9 cellular contexts compared by ENCODE assay signal in genomic region chr15:74428442-74428787, GRCh38. TPM values are rescaled to one million over a fixed set of nuclear protein-coding genes. Genes with fewer than 3 reads are reported as not detected.
A peak's percentile ranks its signal among the peaks of the same experiment; 100 is the strongest.
DNase-seq lines count a peak whose midpoint lies in the region; ATAC-seq and TF ChIP-seq lines count a peak whose summit lies in the region.
"Had no signal": no experiment of that assay in that cellular context is flagged by ENCODE, and none has a peak within 500 bp of the region (broad histone marks: within the 10 kb centered on the region; RNA-seq: fewer than 3 reads in every experiment).

No MANE protein-coding gene starts in this region.

- no peaks in the 10 kb centered on the region for H3K27me3 Mint-ChIP-seq in activated B cell treated with CpG ODN at 0.5 μM for 24 hours
- H3K27me3 Mint-ChIP-seq in nephron progenitor cell (ENCODE audit: low read depth, poor library complexity) = peaks cover 15% of the 10 kb centered on the region

- H3K9ac ChIP-seq in MM.1S (ENCODE audit: low read length) = no peak overlapping the region

- H3K79me2 ChIP-seq in MM.1S (ENCODE audit: low read length) = peaks cover 74% of the 10 kb centered on the region

- H3K4me2 ChIP-seq in MM.1S (ENCODE audit: low read depth, low read length) = no peak overlapping the region

- H3K27ac ChIP-seq in MM.1S (ENCODE audit: low read length) = no peak overlapping the region

- POLR2A ChIA-PET in activated B cell treated with CpG ODN at 0.5 μM for 24 hours (lab: Charles Lee) = interaction anchor here (0.5 to 12.1 kb wide), 6 partner anchors 23 to 666 kb away, joined by 3 to 214 read pairs (median 8); no protein-coding TSS in a partner anchor

- no peak overlapping the region for H2AFZ ChIP-seq in MM.1S (ENCODE audit: low read length)

- no peak for TF ChIP-seq CTCF in GM12865 (IDR thresholded peaks at IDR 0.05; ENCODE audit: insufficient read depth, low read depth, low read length, missing control alignments)
- TF ChIP-seq CTCF in GM20000 (IDR thresholded peaks at IDR 0.05; ENCODE audit: extremely low read depth, missing control alignments) = no peak
- TF ChIP-seq CTCF in activated B cell treated with CpG ODN at 0.5 μM for 24 hours (IDR thresholded peaks at IDR 0.05) = no peak
- TF ChIP-seq CTCF in nephron progenitor cell (IDR thresholded peaks at IDR 0.05) = no peak
- no peak for TF ChIP-seq CTCF in MM.1S (IDR thresholded peaks at IDR 0.05; ENCODE audit: low read length)

- H3K36me3 ChIP-seq in MM.1S (replicated peaks; ENCODE audit: insufficient read depth, low read length) = no peaks in the 10 kb centered on the region
- H3K36me3 ChIP-seq: gastroesophageal sphincter had no signal

- intact Hi-C loops in activated B cell treated with CpG ODN at 0.5 μM for 24 hours (cut with micrococcal nuclease) = no loop called here

- H3K9me3 Mint-ChIP-seq in activated B cell treated with CpG ODN at 0.5 μM for 24 hours (no peaks in the 10 kb centered on the region), nephron progenitor cell (no peaks in the 10 kb centered on the region)

- no peaks in the 10 kb centered on the region for H3F3A ChIP-seq in MM.1S (ENCODE audit: insufficient read depth, low read length)

- H3K4me1 ChIP-seq in MM.1S (ENCODE audit: low read length) = 0 out of 2 replicates have a peak, but pooled peaks cover 8% of the 10 kb centered on the region

- H3K4me3 ChIP-seq in GM12865 (ENCODE audit: low read depth, low read length) (peak overlapping the region; percentile 91), MM.1S (ENCODE audit: low read length) (no peak overlapping the region)
- H3K4me3 ChIP-seq: gastroesophageal sphincter had no signal

- peak overlapping the region; percentile 84 for H3K27ac Mint-ChIP-seq in activated B cell treated with CpG ODN at 0.5 μM for 24 hours
- peak overlapping the region; percentile 62 for H3K27ac Mint-ChIP-seq in nephron progenitor cell

- ATAC-seq in activated B cell treated with CpG ODN at 0.5 μM for 24 hours (ENCODE audit: low read depth) = peak; percentile 29
- ATAC-seq in GM21360 (IDR thresholded peaks at IDR 0.05; ENCODE audit: unreplicated experiment) = no peak
- no peak for ATAC-seq in GM19035 (IDR thresholded peaks at IDR 0.05; ENCODE audit: unreplicated experiment)
- ATAC-seq: gastroesophageal sphincter had no signal

- peaks cover 92% of the 10 kb centered on the region for H3K4me1 Mint-ChIP-seq in activated B cell treated with CpG ODN at 0.5 μM for 24 hours
- peaks cover 84% of the 10 kb centered on the region for H3K4me1 Mint-ChIP-seq in nephron progenitor cell

- H3K27me3 ChIP-seq in MM.1S (replicated peaks; ENCODE audit: insufficient read depth, low read length) = no peaks in the 10 kb centered on the region

- peaks cover 84% of the 10 kb centered on the region for H3K36me3 Mint-ChIP-seq in activated B cell treated with CpG ODN at 0.5 μM for 24 hours (ENCODE audit: low read depth)
- H3K36me3 Mint-ChIP-seq in nephron progenitor cell (ENCODE audit: low read depth) = peaks cover 4% of the 10 kb centered on the region

- CTCF ChIA-PET in activated B cell treated with CpG ODN at 0.5 μM for 24 hours (lab: Charles Lee) = interaction anchor here (1.1 to 17.7 kb wide), 3 partner anchors 11 to 48 kb away, joined by 3 to 403 read pairs (median 9); no protein-coding TSS in a partner anchor

- H3K9me3 ChIP-seq in MM.1S (replicated peaks; ENCODE audit: insufficient read depth, low read length) = no peaks in the 10 kb centered on the region
- H3K9me3 ChIP-seq: gastroesophageal sphincter had no signal

- no peaks in the 10 kb centered on the region for H3K9me2 ChIP-seq in MM.1S (replicated peaks; ENCODE audit: insufficient read depth, low read length)

- H3K4me3 Mint-ChIP-seq in activated B cell treated with CpG ODN at 0.5 μM for 24 hours = peak overlapping the region; percentile 96
- no peak overlapping the region for H3K4me3 Mint-ChIP-seq in nephron progenitor cell

- peak; percentile 57 for DNase-seq in GM12865 (ENCODE audit: low read depth)
- peak; percentile 62 for DNase-seq in GM20000 (ENCODE audit: low spot score)
- no peak for DNase-seq in activated B cell treated with CpG ODN at 0.5 μM for 24 hours
- DNase-seq in nephron progenitor cell = no peak
- DNase-seq in MM.1S = no peak
- no peak for DNase-seq in AML-193 (lab: John Stamatoyannopoulos, UW)

- no peaks in the 10 kb centered on the region for H4K20me1 ChIP-seq in MM.1S (ENCODE audit: insufficient read depth, low read length)

RNA-seq across cellular contexts. Expression of gene SEMA7A, which starts 5.3 kb away (rescaled TPM):
- 159 and 178 TPM in 2 replicates for total RNA-seq in activated B cell treated with CpG ODN at 0.5 μM for 24 hours

RNA-seq across cellular contexts. Expression of gene UBL7, which starts 32.5 kb away (rescaled TPM):
- 40.6 and 48.8 TPM in 2 replicates for total RNA-seq in activated B cell treated with CpG ODN at 0.5 μM for 24 hours

Comparison
In these comparisons a context has a peak if more than half of its experiments do, and no peak if none do; other contexts are left out.
1. DNase-seq: peak in GM12865 (single experiment) and GM20000 (single experiment); none in activated B cell treated with CpG ODN at 0.5 μM for 24 hours (single experiment), nephron progenitor cell (single experiment), MM.1S (single experiment) and AML-193 (0 of 2).